ENCODE assay signal across 16 cellular contexts in the genomic region with DNA sequence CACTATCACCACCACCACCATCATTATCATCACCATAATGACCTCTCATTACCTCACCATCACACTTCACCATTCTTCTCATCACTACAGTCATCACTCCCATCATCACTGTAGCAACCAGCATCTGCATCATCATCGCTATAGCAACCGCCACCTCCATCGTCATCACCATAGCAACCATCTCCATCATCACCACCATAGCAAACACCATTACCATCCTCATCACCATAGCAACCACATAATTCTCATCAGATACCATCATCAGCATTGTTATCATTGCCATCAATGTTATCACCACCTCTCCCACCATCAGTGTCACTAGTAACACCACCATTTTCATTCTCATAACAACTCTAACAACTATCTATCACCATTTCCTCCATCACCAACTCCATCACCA. TPM values are rescaled to one million over a fixed set of nuclear protein-coding genes. Genes with fewer than 3 reads are reported as not detected.
DNase-seq lines count a peak whose midpoint lies in the region; ATAC-seq and TF ChIP-seq lines count a peak whose summit lies in the region.
"Had no signal": no experiment of that assay in that cellular context is flagged by ENCODE, and none has a peak within 500 bp of the region (broad histone marks: within the 10 kb centered on the region; RNA-seq: fewer than 3 reads in every experiment).

No MANE protein-coding gene starts in this region.

- CTCF ChIA-PET in HEK293T (lab: Yijun Ruan, JAX), result no interaction called here

- DNase-seq in DMS53 (lab: John Stamatoyannopoulos, UW), result peak; percentile 49
- DNase-seq in DMS53 treated with DMSO at 0.1 percent for 48 hours (lab: John Stamatoyannopoulos, UW; ENCODE audit: unreplicated experiment), result no peak
- no peak for DNase-seq in HEK293T (ENCODE audit: extremely low spot score)
- no peak for DNase-seq in memory B cell (ENCODE audit: low spot score in 2 of 2)
- DNase-seq in activated CD4-positive, alpha-beta T cell treated with anti-CD3 and anti-CD28 coated beads for 48 hours, result no peak
- DNase-seq in pons (ENCODE audit: low spot score), result no peak
- no peak for DNase-seq in DMS153 (lab: John Stamatoyannopoulos, UW)
- DNase-seq: 8988T, DMS79, HCEC 1CT, KG1, NCI-H2029, NCI-H226, NCI-H69, PC-9 had no signal

- peak; percentile 32 for ATAC-seq in activated T-helper 17 cell treated with anti-CD3 and anti-CD28 coated beads, Interleukin-2, amount 50 U/mL, for 72 hours (replicated peaks)
- peak; percentile 37 for ATAC-seq in memory B cell (ENCODE audit: low read depth)

- no peak overlapping the region for H3K4me3 Mint-ChIP-seq in activated T-helper 17 cell treated with anti-CD3 and anti-CD28 coated beads, Interleukin-2, amount 50 U/mL, for 72 hours
- H3K4me3 Mint-ChIP-seq in memory B cell, result no peak overlapping the region

- no peaks in the 10 kb centered on the region for H3K4me1 Mint-ChIP-seq in activated T-helper 17 cell treated with anti-CD3 and anti-CD28 coated beads, Interleukin-2, amount 50 U/mL, for 72 hours
- H3K4me1 Mint-ChIP-seq in memory B cell, result peaks cover 3% of the 10 kb centered on the region

- no peaks in the 10 kb centered on the region for H3K36me3 Mint-ChIP-seq in activated T-helper 17 cell treated with anti-CD3 and anti-CD28 coated beads, Interleukin-2, amount 50 U/mL, for 72 hours (ENCODE audit: low read depth)
- no peaks in the 10 kb centered on the region for H3K36me3 Mint-ChIP-seq in memory B cell

- H3K9me3 Mint-ChIP-seq in activated T-helper 17 cell treated with anti-CD3 and anti-CD28 coated beads, Interleukin-2, amount 50 U/mL, for 72 hours, result no peaks in the 10 kb centered on the region
- H3K9me3 Mint-ChIP-seq in memory B cell, result no peaks in the 10 kb centered on the region

- H3K27me3 Mint-ChIP-seq in activated T-helper 17 cell treated with anti-CD3 and anti-CD28 coated beads, Interleukin-2, amount 50 U/mL, for 72 hours, result no peaks in the 10 kb centered on the region
- H3K27me3 Mint-ChIP-seq in memory B cell, result no peaks in the 10 kb centered on the region

- no peak overlapping the region for H3K27ac Mint-ChIP-seq in activated T-helper 17 cell treated with anti-CD3 and anti-CD28 coated beads, Interleukin-2, amount 50 U/mL, for 72 hours
- H3K27ac Mint-ChIP-seq in memory B cell, result no peak overlapping the region

- POLR2A ChIA-PET in HEK293T (lab: Yijun Ruan, JAX), result no interaction called here

TF ChIP-seq in HEK293T, 16 proteins besides CTCF, POLR2A, EP300 and RAD21:
- no peak for TF ChIP-seq LEF1 (IDR thresholded peaks at IDR 0.05; ENCODE audit: borderline replicate concordance)
- TF ChIP-seq CTBP1 (IDR thresholded peaks at IDR 0.05; ENCODE audit: borderline replicate concordance), result peak; percentile 57; the same call in 1 of the 2 replicates

RNA-seq across cellular contexts. Expression of a gene that starts 23.1 kb away (rescaled TPM):
- 100 to 1,000 TPM; 147 to 620 TPM for total RNA-seq in activated T-helper 17 cell treated with anti-CD3 and anti-CD28 coated beads, Interleukin-2, amount 50 U/mL, for 72 hours
